ENCODE assay signal across 8 cellular contexts in genomic region chr9:120875643-120875953, GRCh38. TPM values are rescaled to one million over a fixed set of nuclear protein-coding genes. Genes with fewer than 3 reads are reported as not detected.
DNase-seq lines count a peak whose midpoint lies in the region; ATAC-seq and TF ChIP-seq lines count a peak whose summit lies in the region.

No MANE protein-coding gene starts in this region.

- no peaks in the 10 kb centered on the region for H3K4me1 ChIP-seq in psoas muscle

- CTCF ChIA-PET in RWPE1 (lab: Yijun Ruan, JAX), result no interaction called here

- POLR2A ChIA-PET in RWPE1 (lab: Yijun Ruan, JAX; ENCODE audit: low non-redundant PET), result interaction anchor here (1.4 kb wide), 1 partner anchor 83 kb away, joined by 6 read pairs; the partner anchor contains the start of gene FBXW2

- no peaks in the 10 kb centered on the region for H3K9me3 ChIP-seq in psoas muscle

- H3K27ac ChIP-seq in RWPE1 (peak overlapping the region; percentile 100), psoas muscle (peak overlapping the region; percentile 76)

- no peak for TF ChIP-seq CTCF in RWPE1 (conservative IDR thresholded peaks at IDR 0.05; ENCODE audit: low read depth)
- TF ChIP-seq CTCF in epithelial cell of proximal tubule (conservative IDR thresholded peaks at IDR 0.05; ENCODE audit: low read depth, low read length), result no peak
- TF ChIP-seq CTCF in psoas muscle (IDR thresholded peaks at IDR 0.05), result no peak

- WGBS in psoas muscle, 3 donors, result 58 to 63% (median 62%) methylated on average over 7 of the region's 7 CpGs

- DNase-seq in RWPE1 (ENCODE audit: low spot score) (no peak), epithelial cell of proximal tubule (ENCODE audit: low read depth) (no peak), psoas muscle (no peak), GM19238 (ENCODE audit: insufficient read length, low spot score) (no peak), NCI-H2107 (lab: John Stamatoyannopoulos, UW) (no peak), cerebellar nuclear complex (lab: John Stamatoyannopoulos, UW) (no peak)

- peak overlapping the region; percentile 85 for H3K4me3 ChIP-seq in GM08714 (ENCODE audit: low read length)
- H3K4me3 ChIP-seq in epithelial cell of proximal tubule (ENCODE audit: low read depth, low read length), result peak overlapping the region; percentile 76
- H3K4me3 ChIP-seq in psoas muscle, result no peak overlapping the region

- intact Hi-C loops in psoas muscle (cut with DNase I), result no loop called here

- no peaks in the 10 kb centered on the region for H3K36me3 ChIP-seq in psoas muscle (ENCODE audit: insufficient read depth in 1 of 2, low read depth in 1 of 2)

- peaks cover 0 to 20% (median 0%) of the 10 kb centered on the region in 3 donors for H3K27me3 ChIP-seq in psoas muscle (ENCODE audit: insufficient read depth in 3 of 3, low read length in 2 of 3)

- no peak for ATAC-seq in psoas muscle
- no peak for ATAC-seq in GM18498 (IDR thresholded peaks at IDR 0.05; ENCODE audit: unreplicated experiment)

RNA-seq across cellular contexts. Expression of gene PHF19, which starts 1.4 kb away (rescaled TPM):
- 86.2 and 122 TPM in 2 replicates for total RNA-seq in epithelial cell of proximal tubule
- total RNA-seq in psoas muscle, result 10 to 100 TPM in 2 of 4 donors, 1 to 10 TPM in 2; 6.8 to 14.8 (median 9.8) TPM
- polyA plus RNA-seq in psoas muscle, result 10 to 100 TPM in 2 of 3 donors, 1 to 10 TPM in 1; 8.2 to 12.3 (median 12.2) TPM

RNA-seq across cellular contexts. Expression of gene PSMD5, which starts 32.9 kb away (rescaled TPM):
- total RNA-seq in epithelial cell of proximal tubule (31.4 and 42.1 TPM in 2 replicates), psoas muscle (10 to 100 TPM in 3 of 4 donors, 1 to 10 TPM in 1; 7.6 to 15.7 (median 15.0) TPM)
- polyA plus RNA-seq in psoas muscle, result 1 to 10 TPM; 6.2 to 8.9 (median 8.9) TPM

RNA-seq across cellular contexts. Expression of gene TRAF1, which starts 51.0 kb away (rescaled TPM):
- total RNA-seq in epithelial cell of proximal tubule (4.5 and 5.9 TPM in 2 replicates), psoas muscle (1 to 10 TPM in 2 of 4 donors, under 1 TPM in 2; 0.73 to 2.0 (median 0.99) TPM)
- 1 to 10 TPM in 1 of 3 donors, under 1 TPM in 2; 0.55 to 1.3 (median 0.95) TPM for polyA plus RNA-seq in psoas muscle
